In the genomic region with DNA sequence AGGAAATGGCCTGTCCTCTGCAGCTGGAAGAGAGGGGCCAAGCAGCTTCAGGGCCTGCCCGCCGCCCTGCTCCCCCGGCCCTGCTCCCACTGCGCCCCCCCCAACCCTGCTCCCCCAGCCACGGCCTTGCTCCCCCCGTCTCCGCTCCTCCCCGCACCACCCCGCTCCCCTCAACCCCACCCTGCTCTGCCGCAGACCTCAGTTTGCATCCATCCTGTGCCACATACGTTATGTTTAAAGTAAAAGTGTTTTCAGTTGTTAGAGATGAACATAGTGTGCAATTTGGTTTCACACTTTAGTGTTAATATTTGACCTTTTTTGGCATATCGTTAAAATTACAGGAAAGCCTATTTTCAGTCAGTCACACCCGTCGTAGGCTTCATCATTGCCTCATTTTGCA, we compare ENCODE assay signal across 15 cellular contexts. TPM values are rescaled to one million over a fixed set of nuclear protein-coding genes. Genes with fewer than 3 reads are reported as not detected.
DNase-seq lines count a peak whose midpoint lies in the region; ATAC-seq and TF ChIP-seq lines count a peak whose summit lies in the region.
"Had no signal": no experiment of that assay in that cellular context is flagged by ENCODE, and none has a peak within 500 bp of the region (broad histone marks: within the 10 kb centered on the region; RNA-seq: fewer than 3 reads in every experiment).

No MANE protein-coding gene starts in this region.

- no peaks in the 10 kb centered on the region for H3K27me3 Mint-ChIP-seq in activated T-cell treated with anti-CD3 and anti-CD28 coated beads, Interleukin-2, amount 50 U/mL, for 24 hours
- H3K27me3 Mint-ChIP-seq in T-cell = no peaks in the 10 kb centered on the region
- H3K27me3 Mint-ChIP-seq in chondrocyte (ENCODE audit: low read depth) = no peaks in the 10 kb centered on the region
- no peaks in the 10 kb centered on the region for H3K27me3 Mint-ChIP-seq in progenitor cell of endocrine pancreas

- H3K4me3 Mint-ChIP-seq in activated T-cell treated with anti-CD3 and anti-CD28 coated beads, Interleukin-2, amount 50 U/mL, for 24 hours = no peak overlapping the region
- H3K4me3 Mint-ChIP-seq in T-cell (peak overlapping the region; percentile 64 to 73 (median 72)), chondrocyte (ENCODE audit: unreplicated experiment) (no peak overlapping the region), progenitor cell of endocrine pancreas (ENCODE audit: low read depth) (no peak overlapping the region)

- ATAC-seq in T-cell (replicated peaks in 1 of 4) = peak; percentile 54 to 62 (median 57)
- no peak for ATAC-seq in GM18519 (IDR thresholded peaks at IDR 0.05; ENCODE audit: low FRiP score, unreplicated experiment)
- ATAC-seq: GM12878 had no signal

- H3K4me1 Mint-ChIP-seq in activated T-cell treated with anti-CD3 and anti-CD28 coated beads, Interleukin-2, amount 50 U/mL, for 24 hours (ENCODE audit: low read depth) = peaks cover 25% of the 10 kb centered on the region
- H3K4me1 Mint-ChIP-seq in T-cell (peaks cover 20 to 22% (median 21%) of the 10 kb centered on the region in 3 donors), chondrocyte (ENCODE audit: low read depth) (no peaks in the 10 kb centered on the region), progenitor cell of endocrine pancreas (ENCODE audit: low read depth) (no peaks in the 10 kb centered on the region)

- no peak for DNase-seq in activated T-cell treated with anti-CD3 and anti-CD28 coated beads, Interleukin-2, amount 50 U/mL, for 24 hours
- DNase-seq in activated T-cell treated with anti-CD3 and anti-CD28 coated beads for 4 hours (no peak), T-cell (peak in 31 of 34 experiments; percentile 19 to 72 (median 50)), chondrocyte (ENCODE audit: low spot score) (peak; percentile 27), progenitor cell of endocrine pancreas (ENCODE audit: low spot score, unreplicated experiment) (no peak), mucosa of gallbladder (ENCODE audit: low spot score) (no peak), NCI-H2081 (lab: John Stamatoyannopoulos, UW) (no peak)
- DNase-seq: COR-L47, hypothalamus, KG1, NCI-H1417 treated with DMSO at 0.1 percent for 48 hours, NCI-H446 treated with DMSO at 0.1 percent for 48 hours, testis had no signal

- H3K27ac Mint-ChIP-seq in activated T-cell treated with anti-CD3 and anti-CD28 coated beads, Interleukin-2, amount 50 U/mL, for 24 hours = peak overlapping the region; percentile 88
- H3K27ac Mint-ChIP-seq in T-cell (peak overlapping the region; percentile 92 to 94), chondrocyte (ENCODE audit: unreplicated experiment) (no peak overlapping the region), progenitor cell of endocrine pancreas (peak overlapping the region; percentile 83)

- no peaks in the 10 kb centered on the region for H3K9me3 Mint-ChIP-seq in activated T-cell treated with anti-CD3 and anti-CD28 coated beads, Interleukin-2, amount 50 U/mL, for 24 hours
- H3K9me3 Mint-ChIP-seq in T-cell (no peaks in the 10 kb centered on the region), chondrocyte (ENCODE audit: low read depth) (no peaks in the 10 kb centered on the region), progenitor cell of endocrine pancreas (ENCODE audit: low read depth) (no peaks in the 10 kb centered on the region)

- TF ChIP-seq CTCF in chondrocyte (IDR thresholded peaks at IDR 0.05) = no peak
- no peak for TF ChIP-seq CTCF in progenitor cell of endocrine pancreas (IDR thresholded peaks at IDR 0.05; ENCODE audit: unreplicated experiment)

- POLR2A ChIA-PET in T-cell (lab: Charles Lee) = no interaction called here

- CTCF ChIA-PET in T-cell (lab: Charles Lee) = no interaction called here

- peaks cover 72% of the 10 kb centered on the region for H3K36me3 Mint-ChIP-seq in activated T-cell treated with anti-CD3 and anti-CD28 coated beads, Interleukin-2, amount 50 U/mL, for 24 hours (ENCODE audit: low read depth)
- peaks cover 22% of the 10 kb centered on the region for H3K36me3 Mint-ChIP-seq in T-cell
- peaks cover 6% of the 10 kb centered on the region for H3K36me3 Mint-ChIP-seq in chondrocyte (ENCODE audit: low read depth)
- H3K36me3 Mint-ChIP-seq in progenitor cell of endocrine pancreas (ENCODE audit: insufficient read depth) = peaks cover 4% of the 10 kb centered on the region

RNA-seq across cellular contexts. Expression of gene DIP2A, which starts 34.1 kb away (rescaled TPM):
- total RNA-seq in T-cell (100 to 1,000 TPM; 113 to 132 (median 128) TPM), chondrocyte (27.9 to 37.0 TPM (median 30.3 TPM) in 3 replicates), progenitor cell of endocrine pancreas (70.2 and 70.7 TPM in 2 replicates), mucosa of gallbladder (42.5 TPM)

Comparison
In these comparisons a context has a peak if more than half of its experiments do, and no peak if none do; other contexts are left out.
1. DNase-seq: peak in T-cell (31 of 34) and chondrocyte (single experiment); none in activated T-cell treated with anti-CD3 and anti-CD28 coated beads, Interleukin-2, amount 50 U/mL, for 24 hours (single experiment), activated T-cell treated with anti-CD3 and anti-CD28 coated beads for 4 hours (single experiment), progenitor cell of endocrine pancreas (single experiment), mucosa of gallbladder (single experiment) and NCI-H2081 (0 of 2).
2. H3K4me3 Mint-ChIP-seq: peak in T-cell (3 of 3); none in activated T-cell treated with anti-CD3 and anti-CD28 coated beads, Interleukin-2, amount 50 U/mL, for 24 hours (single experiment), chondrocyte (single experiment) and progenitor cell of endocrine pancreas (single experiment).